ENCODE assay signal across 8 cellular contexts in the genomic region with DNA sequence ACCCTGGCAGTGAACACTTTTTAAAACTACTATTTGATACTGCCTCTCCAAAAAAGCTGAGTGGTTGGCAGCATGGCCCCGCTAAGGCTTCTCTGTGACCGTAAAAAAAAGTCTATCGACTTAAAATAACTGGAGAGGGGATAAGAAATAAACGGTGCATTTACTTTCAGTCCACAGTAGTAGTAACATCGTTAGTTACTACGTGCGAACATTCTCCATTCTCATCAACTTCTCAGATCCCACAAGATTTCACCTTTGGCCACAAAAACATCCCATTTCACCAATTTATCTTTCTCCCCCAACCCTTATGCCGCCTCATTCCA. TPM values are rescaled to one million over a fixed set of nuclear protein-coding genes. Genes with fewer than 3 reads are reported as not detected.
DNase-seq lines count a peak whose midpoint lies in the region; ATAC-seq, FAIRE-seq and TF ChIP-seq lines count a peak whose summit lies in the region.

No MANE protein-coding gene starts in this region.

- TF ChIP-seq RAD21 in HCT116 (IDR thresholded peaks at IDR 0.05; ENCODE audit: low read depth) = no peak

- no peaks in the 10 kb centered on the region for H3K9me2 ChIP-seq in HCT116 (ENCODE audit: insufficient read depth)

- H2AFZ ChIP-seq in HCT116 (ENCODE audit: low read depth, low read length, poor library complexity, severe bottlenecking) (peak overlapping the region; percentile 80), neural progenitor cell (replicated peaks) (peak overlapping the region; percentile 97)

- H3K36me3 Mint-ChIP-seq in neural progenitor cell = peaks cover 13% of the 10 kb centered on the region

- H3K9me3 Mint-ChIP-seq in neural progenitor cell = no peaks in the 10 kb centered on the region

- no peak for TF ChIP-seq POLR2A in GM12892 (IDR thresholded peaks at IDR 0.05; ENCODE audit: low read depth, low read length)
- TF ChIP-seq POLR2A in HCT116 (IDR thresholded peaks at IDR 0.05; ENCODE audit: borderline replicate concordance, extremely low read depth, insufficient read depth, insufficient read length) = no peak

- H3K79me2 ChIP-seq in HCT116 (ENCODE audit: insufficient read depth, low read length) (peaks cover 43% of the 10 kb centered on the region), neural progenitor cell (ENCODE audit: low read depth) (peaks cover 44% of the 10 kb centered on the region)

- peak overlapping the region; percentile 85 for H3K4me3 Mint-ChIP-seq in neural progenitor cell

- peak overlapping the region; percentile 89 for H3K27ac Mint-ChIP-seq in neural progenitor cell

- H3K27me3 Mint-ChIP-seq in neural progenitor cell (ENCODE audit: insufficient read depth, low read depth) = no peaks in the 10 kb centered on the region

- H3K36me3 ChIP-seq in HCT116 (ENCODE audit: control insufficient read depth in 1 of 2, insufficient read depth in 2 of 2, low read length in 2 of 2) = peaks cover 14 to 27% of the 10 kb centered on the region in 2 experiments; a peak in 3 of 4 replicates
- peaks cover 4% of the 10 kb centered on the region for H3K36me3 ChIP-seq in endocrine pancreas (ENCODE audit: control insufficient read depth, insufficient read depth, low read length)
- H3K36me3 ChIP-seq in neural progenitor cell = peaks cover 20% of the 10 kb centered on the region

- H3F3A ChIP-seq in neural progenitor cell (ENCODE audit: low read depth) = no peaks in the 10 kb centered on the region

- peaks cover 25% of the 10 kb centered on the region for H3K4me1 Mint-ChIP-seq in neural progenitor cell

- H3K9ac ChIP-seq in HCT116 (ENCODE audit: low read length) = peak overlapping the region; percentile 92
- H3K9ac ChIP-seq in endocrine pancreas (ENCODE audit: control insufficient read depth, insufficient read depth, low read length) = peak overlapping the region; percentile 90
- peak overlapping the region; percentile 94 for H3K9ac ChIP-seq in neural progenitor cell

- TSS peak; percentile 99 for BruUV-seq in HCT116 (replicated peaks; lab: Mats Ljungman, UMichigan)

- H3K4me1 ChIP-seq in HCT116 (ENCODE audit: control insufficient read depth in 1 of 2, insufficient read depth in 2 of 2, low read length in 2 of 2) (peaks cover 3 to 11% of the 10 kb centered on the region in 2 experiments; a peak in 3 of 4 replicates), endocrine pancreas (ENCODE audit: control insufficient read depth, insufficient read depth, low read length) (peaks cover 9% of the 10 kb centered on the region), neural progenitor cell (peaks cover 23% of the 10 kb centered on the region)

- H3K27ac ChIP-seq in HCT116 (ENCODE audit: low read depth, low read length) (peak overlapping the region; percentile 58), neural progenitor cell (no peak overlapping the region)

- intact Hi-C loops in HCT116 (cut with micrococcal nuclease) = no loop called here

- no peak for DNase-seq in GM12892 (ENCODE audit: insufficient read length)
- DNase-seq in HCT116 (ENCODE audit: low read depth, low spot score) = no peak
- peak; percentile 29 for DNase-seq in NCI-H2227 (lab: John Stamatoyannopoulos, UW; ENCODE audit: unreplicated experiment)
- no peak for DNase-seq in neural progenitor cell (ENCODE audit: low spot score)
- DNase-seq in NCI-H1436 (lab: John Stamatoyannopoulos, UW) = no peak
- no peak for DNase-seq in NCI-H226
- no peak for DNase-seq in HuH-7 (ENCODE audit: low spot score)

- H3K4me2 ChIP-seq in HCT116 (ENCODE audit: low read length) (peak overlapping the region; percentile 96), neural progenitor cell (peak overlapping the region; percentile 81)

- RAD21 ChIA-PET in HCT116 (lab: Charles Lee; ENCODE audit: low non-redundant PET in 1 of 2, low total read pairs in 2 of 2, uncharacterized antibody in 2 of 2, unreplicated experiment in 2 of 2) = no interaction called here

- FAIRE-seq in GM12892 (lab: Jason Lieb, UNC) = peak; percentile 33

- no peak for TF ChIP-seq CTCF in HCT116 (IDR thresholded peaks at IDR 0.05 in 2 of 3, conservative IDR thresholded peaks at IDR 0.05 in 1 of 3; ENCODE audit: borderline replicate concordance in 1 of 3, insufficient read depth in 1 of 3, low read depth in 2 of 3, low read length in 2 of 3)
- TF ChIP-seq CTCF in neural progenitor cell (IDR thresholded peaks at IDR 0.05) = no peak

- H3K9me3 ChIP-seq in HCT116 (ENCODE audit: control insufficient read depth in 1 of 2, insufficient read depth in 1 of 2, low read depth in 1 of 2, low read length in 2 of 2) (no peaks in the 10 kb centered on the region), endocrine pancreas (ENCODE audit: control insufficient read depth, low read length) (no peaks in the 10 kb centered on the region), neural progenitor cell (ENCODE audit: low read depth) (no peaks in the 10 kb centered on the region)

- no peaks in the 10 kb centered on the region for H4K20me1 ChIP-seq in HCT116 (ENCODE audit: insufficient read depth)
- no peaks in the 10 kb centered on the region for H4K20me1 ChIP-seq in neural progenitor cell (ENCODE audit: low read depth)

- CTCF ChIA-PET in HCT116 (lab: Charles Lee) = no interaction called here

- no peaks in the 10 kb centered on the region for H3K27me3 ChIP-seq in HCT116 (ENCODE audit: insufficient read depth, low read length)
- H3K27me3 ChIP-seq in endocrine pancreas (ENCODE audit: control insufficient read depth, insufficient read depth, low read length) = no peaks in the 10 kb centered on the region
- H3K27me3 ChIP-seq in neural progenitor cell = no peaks in the 10 kb centered on the region

- POLR2A ChIA-PET in HCT116 (lab: Charles Lee) = interaction anchor here (1.0 kb wide), 1 partner anchor 15 kb away, joined by 6 read pairs; no protein-coding TSS in a partner anchor

- peak; percentile 23 for ATAC-seq in HCT116

- H3K4me3 ChIP-seq in HCT116 (replicated peaks in 1 of 2; ENCODE audit: low read depth in 1 of 2, low read length in 2 of 2) = peak overlapping the region; percentile 95 to 96
- H3K4me3 ChIP-seq in endocrine pancreas (ENCODE audit: control insufficient read depth, insufficient read depth, low read length) = peak overlapping the region; percentile 100
- peak overlapping the region; percentile 93 for H3K4me3 ChIP-seq in neural progenitor cell

TF ChIP-seq in HCT116, 20 proteins besides CTCF, POLR2A, EP300 and RAD21 (continues in another document):
- no peak for TF ChIP-seq FOSL1 (IDR thresholded peaks at IDR 0.05; ENCODE audit: low read depth)
- TF ChIP-seq, protein P1, sequence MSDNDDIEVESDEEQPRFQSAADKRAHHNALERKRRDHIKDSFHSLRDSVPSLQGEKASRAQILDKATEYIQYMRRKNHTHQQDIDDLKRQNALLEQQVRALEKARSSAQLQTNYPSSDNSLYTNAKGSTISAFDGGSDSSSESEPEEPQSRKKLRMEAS (IDR thresholded peaks at IDR 0.05) = no peak
- TF ChIP-seq, protein P2, sequence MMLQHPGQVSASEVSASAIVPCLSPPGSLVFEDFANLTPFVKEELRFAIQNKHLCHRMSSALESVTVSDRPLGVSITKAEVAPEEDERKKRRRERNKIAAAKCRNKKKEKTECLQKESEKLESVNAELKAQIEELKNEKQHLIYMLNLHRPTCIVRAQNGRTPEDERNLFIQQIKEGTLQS (IDR thresholded peaks at IDR 0.05) = no peak
- no peak for TF ChIP-seq ZFX (IDR thresholded peaks at IDR 0.05)
- TF ChIP-seq, protein P3, sequence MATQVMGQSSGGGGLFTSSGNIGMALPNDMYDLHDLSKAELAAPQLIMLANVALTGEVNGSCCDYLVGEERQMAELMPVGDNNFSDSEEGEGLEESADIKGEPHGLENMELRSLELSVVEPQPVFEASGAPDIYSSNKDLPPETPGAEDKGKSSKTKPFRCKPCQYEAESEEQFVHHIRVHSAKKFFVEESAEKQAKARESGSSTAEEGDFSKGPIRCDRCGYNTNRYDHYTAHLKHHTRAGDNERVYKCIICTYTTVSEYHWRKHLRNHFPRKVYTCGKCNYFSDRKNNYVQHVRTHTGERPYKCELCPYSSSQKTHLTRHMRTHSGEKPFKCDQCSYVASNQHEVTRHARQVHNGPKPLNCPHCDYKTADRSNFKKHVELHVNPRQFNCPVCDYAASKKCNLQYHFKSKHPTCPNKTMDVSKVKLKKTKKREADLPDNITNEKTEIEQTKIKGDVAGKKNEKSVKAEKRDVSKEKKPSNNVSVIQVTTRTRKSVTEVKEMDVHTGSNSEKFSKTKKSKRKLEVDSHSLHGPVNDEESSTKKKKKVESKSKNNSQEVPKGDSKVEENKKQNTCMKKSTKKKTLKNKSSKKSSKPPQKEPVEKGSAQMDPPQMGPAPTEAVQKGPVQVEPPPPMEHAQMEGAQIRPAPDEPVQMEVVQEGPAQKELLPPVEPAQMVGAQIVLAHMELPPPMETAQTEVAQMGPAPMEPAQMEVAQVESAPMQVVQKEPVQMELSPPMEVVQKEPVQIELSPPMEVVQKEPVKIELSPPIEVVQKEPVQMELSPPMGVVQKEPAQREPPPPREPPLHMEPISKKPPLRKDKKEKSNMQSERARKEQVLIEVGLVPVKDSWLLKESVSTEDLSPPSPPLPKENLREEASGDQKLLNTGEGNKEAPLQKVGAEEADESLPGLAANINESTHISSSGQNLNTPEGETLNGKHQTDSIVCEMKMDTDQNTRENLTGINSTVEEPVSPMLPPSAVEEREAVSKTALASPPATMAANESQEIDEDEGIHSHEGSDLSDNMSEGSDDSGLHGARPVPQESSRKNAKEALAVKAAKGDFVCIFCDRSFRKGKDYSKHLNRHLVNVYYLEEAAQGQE (IDR thresholded peaks at IDR 0.05; ENCODE audit: low read depth) = no peak
- TF ChIP-seq JUND (IDR thresholded peaks at IDR 0.05) = no peak

RNA-seq across cellular contexts. Expression of a gene that starts 0.5 kb away (rescaled TPM):
- 68.8 TPM for polyA plus RNA-seq in GM12892 (2012; ENCODE audit: missing spikeins)
- total RNA-seq in HCT116 (2021; ENCODE audit: unreplicated experiment) (58.6 TPM), neural progenitor cell (ENCODE audit: low replicate concordance) (74.3 and 115 TPM in 2 replicates)
- 43.9 and 46.4 TPM in 2 replicates for polyA plus RNA-seq in HCT116 (2012)

RNA-seq across cellular contexts. Expression of a gene that starts 23.1 kb away (rescaled TPM):
- polyA plus RNA-seq in GM12892 (2012; ENCODE audit: missing spikeins) = 35.5 TPM
- total RNA-seq in HCT116 (2021; ENCODE audit: unreplicated experiment) (75.4 TPM), neural progenitor cell (ENCODE audit: low replicate concordance) (197 and 254 TPM in 2 replicates)
- polyA plus RNA-seq in HCT116 (2012) = 35.3 and 49.1 TPM in 2 replicates

RNA-seq across cellular contexts. Expression of a gene that starts 35.6 kb away (rescaled TPM):
- not detected for polyA plus RNA-seq in GM12892 (2012; ENCODE audit: missing spikeins)
- not detected for total RNA-seq in HCT116 (2021; ENCODE audit: unreplicated experiment)
- polyA plus RNA-seq in HCT116 (2012) = not detected in 2 replicates
- 0.06 TPM in 1 of 2 replicates, not detected in the other for total RNA-seq in neural progenitor cell (ENCODE audit: low replicate concordance)
